16 cellular contexts compared by ENCODE assay signal in genomic region chr16:57791903-57792461, GRCh38. TPM values are rescaled to one million over a fixed set of nuclear protein-coding genes. Genes with fewer than 3 reads are reported as not detected.
"Had no signal": no experiment of that assay in that cellular context is flagged by ENCODE, and none has a peak within 500 bp of the region (broad histone marks: within the 10 kb centered on the region; RNA-seq: fewer than 3 reads in every experiment).

No MANE protein-coding gene starts in this region.

- H3K36me3 ChIP-seq: cardiac muscle cell, vagina had no signal

- H3K9me3 ChIP-seq: gastroesophageal sphincter, stomach, vagina had no signal

- ATAC-seq: activated CD8-positive, alpha-beta T cell treated with anti-CD3 and anti-CD28 coated beads, Interleukin-2, amount 10 ng/mL, durations not matched to agents 7 days and 5 days; activated naive CD8-positive, alpha-beta T cell treated with anti-CD3 and anti-CD28 coated beads, Interleukin-2, amount 50 U/mL, for 24 hours; gastroesophageal sphincter; WTC11 had no signal

- H3K4me3 ChIP-seq: cardiac muscle cell, coronary artery, gastroesophageal sphincter, skin epidermis, stomach, vagina had no signal

- H3K27me3 ChIP-seq: cardiac muscle cell, gastroesophageal sphincter, stomach, vagina had no signal

- DNase-seq: activated CD4-positive, alpha-beta T cell treated with anti-CD3 and anti-CD28 coated beads for 48 hours; activated CD8-positive, alpha-beta memory T cell treated with anti-CD3 and anti-CD28 coated beads, Interleukin-2, amount 50 U/mL, for 48 hours; activated CD8-positive, alpha-beta T cell treated with anti-CD3 and anti-CD28 coated beads, Interleukin-2, amount 10 ng/mL, durations not matched to agents 7 days and 5 days; activated naive CD4-positive, alpha-beta T cell; activated naive CD8-positive, alpha-beta T cell treated with anti-CD3 and anti-CD28 coated beads, Interleukin-2, amount 50 U/mL, for 24 hours; effector CD4-positive, alpha-beta T cell; hypothalamus; occipital lobe; stomach had no signal

- H3K27ac ChIP-seq: cardiac muscle cell, gastroesophageal sphincter, vagina had no signal

RNA-seq across cellular contexts. Expression of gene KIFC3, which starts 10.3 kb away (rescaled TPM):
- total RNA-seq: T-helper 1 cell treated with Interleukin-12 subunit alpha and Interleukin-12 subunit beta and Interleukin-4 antibody, amounts not matched to agents 30 ng/mL and 1 ng/mL, for 36 hours had no signal
